1 cellular context compared by ENCODE assay signal in the genomic region with DNA sequence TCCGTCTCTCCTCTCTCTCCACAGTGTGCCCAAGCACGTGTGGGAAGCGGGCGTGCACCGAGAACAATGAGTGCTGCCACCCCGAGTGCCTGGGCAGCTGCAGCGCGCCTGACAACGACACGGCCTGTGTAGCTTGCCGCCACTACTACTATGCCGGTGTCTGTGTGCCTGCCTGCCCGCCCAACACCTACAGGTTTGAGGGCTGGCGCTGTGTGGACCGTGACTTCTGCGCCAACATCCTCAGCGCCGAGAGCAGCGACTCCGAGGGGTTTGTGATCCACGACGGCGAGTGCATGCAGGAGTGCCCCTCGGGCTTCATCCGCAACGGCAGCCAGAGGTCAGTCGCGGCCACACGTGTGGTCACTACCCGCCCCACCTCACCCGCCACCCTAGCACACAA.
TF ChIP-seq lines count a peak whose summit lies in the region.

No MANE protein-coding gene starts in this region.

TF ChIP-seq in HepG2, 621 proteins besides CTCF, POLR2A, EP300 and RAD21:
- TF ChIP-seq AGO2 (optimal IDR thresholded peaks at IDR 0.05; ENCODE audit: low read depth, low read length) (peak; percentile 58), EZH2 (conservative IDR thresholded peaks at IDR 0.05; ENCODE audit: low read depth, low read length) (no peak)
TF ChIP-seq in HepG2: peak in this region for 1.
